In the genomic region with DNA sequence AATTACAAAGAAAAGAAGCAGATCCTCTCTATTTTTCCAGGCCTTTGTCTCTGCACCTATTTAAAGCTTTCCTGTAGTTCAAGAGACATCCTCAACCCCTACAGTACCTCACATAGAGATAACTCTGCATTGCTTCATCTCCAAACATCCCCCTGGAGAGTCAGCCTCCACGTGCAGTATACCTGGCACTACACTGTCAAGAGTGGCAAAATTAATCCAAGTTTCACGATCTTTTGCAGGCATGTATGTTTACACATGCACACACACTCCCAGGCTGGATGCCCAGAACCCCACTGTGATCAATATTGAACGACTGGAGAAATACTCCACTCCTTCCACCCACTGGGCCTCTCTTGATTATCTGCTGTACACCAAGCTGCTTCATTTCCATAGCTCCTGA, we compare ENCODE assay signal across 14 cellular contexts.
DNase-seq lines count a peak whose midpoint lies in the region; ATAC-seq and TF ChIP-seq lines count a peak whose summit lies in the region.
"Had no signal": no experiment of that assay in that cellular context is flagged by ENCODE, and none has a peak within 500 bp of the region (broad histone marks: within the 10 kb centered on the region; RNA-seq: fewer than 3 reads in every experiment).

No MANE protein-coding gene starts in this region.

- H3K9me2 ChIP-seq in neural cell (ENCODE audit: insufficient read depth, low read length): no peaks in the 10 kb centered on the region

- H3K9me3 Mint-ChIP-seq in type B pancreatic cell: no peaks in the 10 kb centered on the region
- H3K9me3 Mint-ChIP-seq: CD14-positive monocyte; CD8-positive, alpha-beta T cell had no signal

- no peaks in the 10 kb centered on the region for H3K36me3 ChIP-seq in cardiac muscle cell
- H3K36me3 ChIP-seq in right lobe of liver: peaks cover 0 to 1% (median 0%) of the 10 kb centered on the region in 4 donors
- no peaks in the 10 kb centered on the region for H3K36me3 ChIP-seq in neural cell (ENCODE audit: insufficient read depth, low read length)

- peak overlapping the region; percentile 42 for H3K27ac Mint-ChIP-seq in type B pancreatic cell
- H3K27ac Mint-ChIP-seq: CD8-positive, alpha-beta T cell had no signal

- peak overlapping the region; percentile 16 for H3K4me3 Mint-ChIP-seq in type B pancreatic cell
- H3K4me3 Mint-ChIP-seq: CD14-positive monocyte; CD8-positive, alpha-beta T cell had no signal

- H3K9me3 ChIP-seq in cardiac muscle cell (ENCODE audit: low read depth) (no peaks in the 10 kb centered on the region), right cardiac atrium (ENCODE audit: control insufficient read depth, low read length) (no peaks in the 10 kb centered on the region), right lobe of liver (no peaks in the 10 kb centered on the region), neural cell (ENCODE audit: low read length) (no peaks in the 10 kb centered on the region)

- H3K4me1 Mint-ChIP-seq in type B pancreatic cell (ENCODE audit: unreplicated experiment): peaks cover 79% of the 10 kb centered on the region

- WGBS in right cardiac atrium: 51% methylated on average over 3 of the region's 3 CpGs
- WGBS in right lobe of liver (ENCODE audit: insufficient coverage, low coverage, low lambda C conversion rate, missing lambda C conversion rate): 25% methylated on average over 3 of the region's 3 CpGs

- H3K27me3 Mint-ChIP-seq in type B pancreatic cell: no peaks in the 10 kb centered on the region

- H3K4me1 ChIP-seq in cardiac muscle cell (ENCODE audit: low read depth) (peaks cover 69% of the 10 kb centered on the region), right cardiac atrium (ENCODE audit: control insufficient read depth, insufficient read depth, low read length) (peaks cover 30% of the 10 kb centered on the region), right lobe of liver (peaks cover 0 to 69% (median 37%) of the 10 kb centered on the region in 4 donors)

- intact Hi-C loops in right cardiac atrium (cut with DNase I): no loop called here
- intact Hi-C loops in right lobe of liver (cut with DNase I): no loop called here

- no peak for TF ChIP-seq RAD21 in neural cell (conservative IDR thresholded peaks at IDR 0.05)

- H3K9ac ChIP-seq in neural cell (ENCODE audit: low read length): no peak overlapping the region

- no peak for TF ChIP-seq EP300 in neural cell (conservative IDR thresholded peaks at IDR 0.05; ENCODE audit: poor library complexity, severe bottlenecking)

- TF ChIP-seq CTCF in cardiac muscle cell (IDR thresholded peaks at IDR 0.05; ENCODE audit: low read depth, low read length): no peak
- TF ChIP-seq CTCF in right lobe of liver (IDR thresholded peaks at IDR 0.05): no peak
- TF ChIP-seq CTCF in neural cell (IDR thresholded peaks at IDR 0.05; ENCODE audit: poor library complexity, severe bottlenecking): no peak
- TF ChIP-seq CTCF in type B pancreatic cell (conservative IDR thresholded peaks at IDR 0.05): no peak

- peak overlapping the region; percentile 49 for H3K27ac ChIP-seq in cardiac muscle cell
- H3K27ac ChIP-seq in right cardiac atrium (ENCODE audit: low read length): no peak overlapping the region
- peak overlapping the region in 2 of 3 donors; percentile 14 to 36 for H3K27ac ChIP-seq in right lobe of liver
- no peak overlapping the region for H3K27ac ChIP-seq in neural cell (ENCODE audit: low read length)
- H3K27ac ChIP-seq: 22Rv1 had no signal

- no peak overlapping the region for H2AFZ ChIP-seq in neural cell (ENCODE audit: low read depth, low read length)

- H3K27me3 ChIP-seq in cardiac muscle cell (no peaks in the 10 kb centered on the region), right cardiac atrium (ENCODE audit: control insufficient read depth, insufficient read depth) (no peaks in the 10 kb centered on the region), right lobe of liver (no peaks in the 10 kb centered on the region), neural cell (ENCODE audit: insufficient read depth, low read depth, low read length) (no peaks in the 10 kb centered on the region)

- no peak overlapping the region for H3K4me2 ChIP-seq in neural cell (ENCODE audit: low read length)

- H3K36me3 Mint-ChIP-seq in type B pancreatic cell: peaks cover 3% of the 10 kb centered on the region
- H3K36me3 Mint-ChIP-seq: CD14-positive monocyte; CD8-positive, alpha-beta T cell had no signal

- no peaks in the 10 kb centered on the region for H3F3A ChIP-seq in neural cell (ENCODE audit: insufficient read depth, low read length, poor library complexity, severe bottlenecking)

- DNase-seq in cardiac muscle cell (ENCODE audit: low read depth in 1 of 2, low spot score in 1 of 2) (no peak), right cardiac atrium (no peak), right lobe of liver (peak; percentile 59 to 83 (median 78)), type B pancreatic cell (ENCODE audit: extremely low spot score, unreplicated experiment) (no peak), GM19240 (ENCODE audit: insufficient read length, low spot score) (no peak), NCI-H69 (lab: John Stamatoyannopoulos, UW) (no peak)
- no peak for DNase-seq in activated CD4-positive, alpha-beta T cell treated with anti-CD3 and anti-CD28 coated beads, Interleukin-2, amount 50 U/mL, for 4 hours
- DNase-seq: CD8-positive, alpha-beta T cell; COR-L47; DND-41; GDM1 had no signal

- H4K20me1 ChIP-seq in neural cell (ENCODE audit: insufficient read depth): peaks cover 7% of the 10 kb centered on the region

- TF ChIP-seq POLR2A in right lobe of liver (IDR thresholded peaks at IDR 0.05): no peak

- no peak overlapping the region for H3K4me3 ChIP-seq in cardiac muscle cell
- no peak overlapping the region for H3K4me3 ChIP-seq in right cardiac atrium (ENCODE audit: low read length)
- no peak overlapping the region for H3K4me3 ChIP-seq in right lobe of liver
- peak overlapping the region; percentile 8 for H3K4me3 ChIP-seq in neural cell (ENCODE audit: low read length)

- H3K79me2 ChIP-seq in neural cell (replicated peaks; ENCODE audit: insufficient read depth, low read length): no peaks in the 10 kb centered on the region

- ATAC-seq in right cardiac atrium (no peak), right lobe of liver (peak; percentile 82 to 85 (median 84))
- ATAC-seq: CD8-positive, alpha-beta T cell had no signal

TF ChIP-seq in neural cell, 6 proteins besides CTCF, POLR2A, EP300 and RAD21:
- TF ChIP-seq EZH2 (IDR thresholded peaks at IDR 0.05; ENCODE audit: borderline replicate concordance, insufficient read depth, low read length, poor library complexity, severe bottlenecking) (no peak), MXI1 (conservative IDR thresholded peaks at IDR 0.05; ENCODE audit: poor library complexity, severe bottlenecking) (no peak)

Comparison
In these comparisons a context has a peak if more than half of its experiments do, and no peak if none do; other contexts are left out.
1. H3K27ac ChIP-seq: peak in cardiac muscle cell (single experiment) and right lobe of liver (2 of 3); none in right cardiac atrium (single experiment) and neural cell (single experiment).
2. DNase-seq: peak in right lobe of liver (3 of 3); none in cardiac muscle cell (0 of 2), right cardiac atrium (0 of 3), type B pancreatic cell (single experiment), GM19240 (single experiment), activated CD4-positive, alpha-beta T cell treated with anti-CD3 and anti-CD28 coated beads, Interleukin-2, amount 50 U/mL, for 4 hours (0 of 2) and NCI-H69 (single experiment).
3. ATAC-seq: peak in right lobe of liver (4 of 4); none in right cardiac atrium (0 of 2).